ENCODE assay signal across 14 cellular contexts in genomic region chr3:59698091-59698490, GRCh38.
DNase-seq lines count a peak whose midpoint lies in the region; ATAC-seq lines count a peak whose summit lies in the region.
"Had no signal": no experiment of that assay in that cellular context is flagged by ENCODE, and none has a peak within 500 bp of the region (broad histone marks: within the 10 kb centered on the region; RNA-seq: fewer than 3 reads in every experiment).

No MANE protein-coding gene starts in this region.

- no peak overlapping the region for H2BK5ac ChIP-seq in trophoblast cell (ENCODE audit: low read depth, low read length, poor library complexity)

- no peak for ATAC-seq in esophagus mucosa

- in situ Hi-C loops in G401 (cut with HindIII; ENCODE audit: low sequenced_read_pairs) = no loop called here

- H3K27ac ChIP-seq in trophoblast cell (ENCODE audit: low read depth, low read length) = no peak overlapping the region

- no CpG with 5 or more reads among the region's 3 CpGs for WGBS in trophoblast cell (ENCODE audit: extremely low coverage, insufficient coverage, insufficient read length)

- H3K79me1 ChIP-seq in trophoblast cell (ENCODE audit: low read length) = no peaks in the 10 kb centered on the region

- no peak overlapping the region for H4K91ac ChIP-seq in trophoblast cell (ENCODE audit: low read depth, low read length)

- H3K23ac ChIP-seq in trophoblast cell (ENCODE audit: low read length) = no peak overlapping the region

- H3K18ac ChIP-seq in trophoblast cell (ENCODE audit: low read length) = no peak overlapping the region

- no peak overlapping the region for H3K4me2 ChIP-seq in trophoblast cell (ENCODE audit: low read length)

- H3K27me3 ChIP-seq in trophoblast cell (ENCODE audit: insufficient read depth, low read length) = no peaks in the 10 kb centered on the region
- H3K27me3 ChIP-seq: BE2C had no signal

- no peak overlapping the region for H4K8ac ChIP-seq in trophoblast cell (ENCODE audit: low read depth, low read length)

- no peak overlapping the region for H2BK120ac ChIP-seq in trophoblast cell (ENCODE audit: insufficient read depth, low read length, poor library complexity)

- H2AFZ ChIP-seq in trophoblast cell (ENCODE audit: insufficient read depth, low read length, poor library complexity) = no peak overlapping the region

- DNase-seq in G401 (ENCODE audit: low spot score) (peak; percentile 38), M059J (ENCODE audit: low read depth) (peak; percentile 12), SK-N-DZ (ENCODE audit: low spot score) (peak; percentile 20), trophoblast cell (peak; percentile 25 to 69), T-helper 9 cell (no peak), dermis blood vessel endothelial cell (no peak)
- DNase-seq: BE2C; CD4-positive, CD25-positive, alpha-beta regulatory T cell; CD8-positive, alpha-beta memory T cell; COR-L47; GDM1; GOT3; H7 had no signal

- no peaks in the 10 kb centered on the region for H3K36me3 ChIP-seq in trophoblast cell (ENCODE audit: control insufficient read depth in 1 of 2, insufficient read depth in 2 of 2, low read length in 2 of 2)
- H3K36me3 ChIP-seq: BE2C had no signal

- no peak overlapping the region for H2BK12ac ChIP-seq in trophoblast cell (ENCODE audit: low read length)

- H4K12ac ChIP-seq in trophoblast cell (ENCODE audit: low read depth, low read length) = no peak overlapping the region

- no peak overlapping the region for H2AK5ac ChIP-seq in trophoblast cell (ENCODE audit: low read length)

- no peak overlapping the region for H3K4me3 ChIP-seq in trophoblast cell (ENCODE audit: low read depth, low read length)

- H3K14ac ChIP-seq in trophoblast cell (ENCODE audit: low read length) = no peak overlapping the region

- H3K79me2 ChIP-seq in trophoblast cell (ENCODE audit: control insufficient read depth, insufficient read depth, low read length, poor library complexity) = no peaks in the 10 kb centered on the region

- no peak overlapping the region for H3K4ac ChIP-seq in trophoblast cell (ENCODE audit: low read depth, low read length)

- no peaks in the 10 kb centered on the region for H3K9me3 ChIP-seq in trophoblast cell (ENCODE audit: insufficient read depth, low read depth, low read length)
- H3K9me3 ChIP-seq: BE2C had no signal

- no peaks in the 10 kb centered on the region for H3K4me1 ChIP-seq in trophoblast cell (ENCODE audit: control insufficient read depth in 1 of 2, insufficient read depth in 2 of 2, low read length in 2 of 2)
- H3K4me1 ChIP-seq: BE2C had no signal

- H3K9ac ChIP-seq in trophoblast cell (ENCODE audit: low read length) = no peak overlapping the region

Comparison
In these comparisons a context has a peak if more than half of its experiments do, and no peak if none do; other contexts are left out.
1. DNase-seq: peak in G401 (single experiment), M059J (single experiment), SK-N-DZ (single experiment) and trophoblast cell (2 of 2); none in T-helper 9 cell (single experiment) and dermis blood vessel endothelial cell (single experiment).